Comparison of ENCODE assay signal across 8 cellular contexts in the genomic region with DNA sequence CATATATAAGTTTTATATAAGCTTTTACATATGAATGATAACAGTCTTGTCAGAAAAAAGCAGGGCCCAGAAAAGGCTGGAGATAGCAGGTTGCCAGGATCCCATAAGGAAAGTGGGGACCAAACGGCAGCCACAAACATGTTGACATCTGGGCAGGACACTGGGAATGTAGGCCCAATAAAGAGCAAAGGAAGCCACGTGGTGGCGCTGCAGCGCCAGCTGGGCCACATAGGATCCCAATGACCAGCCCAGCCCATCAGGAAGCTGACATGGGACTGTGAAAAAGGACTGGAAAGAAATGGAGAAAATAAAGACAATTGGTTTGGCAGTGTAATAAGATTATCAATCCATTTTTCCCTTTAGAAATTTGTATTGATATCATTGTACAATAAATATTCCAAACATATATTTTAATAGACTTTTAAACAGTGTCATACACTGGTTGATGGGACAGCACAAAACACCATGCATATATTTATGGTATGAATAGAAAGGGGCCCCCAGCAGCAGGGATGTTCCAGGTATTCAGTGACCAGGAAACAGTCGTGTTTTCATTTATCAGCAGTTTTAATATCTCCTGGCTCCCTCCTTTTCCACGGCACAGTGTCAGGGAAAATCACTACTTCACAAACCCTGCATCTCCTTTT.
DNase-seq lines count a peak whose midpoint lies in the region; ATAC-seq and TF ChIP-seq lines count a peak whose summit lies in the region.

No MANE protein-coding gene starts in this region.

- H3K36me3 ChIP-seq in MM.1S (replicated peaks; ENCODE audit: insufficient read depth, low read length) = no peaks in the 10 kb centered on the region
- no peaks in the 10 kb centered on the region for H3K36me3 ChIP-seq in SJCRH30
- no peaks in the 10 kb centered on the region for H3K36me3 ChIP-seq in fibroblast of lung (ENCODE audit: control insufficient read depth, insufficient read depth, low read length)

- TF ChIP-seq CTCF in MM.1S (IDR thresholded peaks at IDR 0.05; ENCODE audit: low read length) = peak; percentile 80
- peak; percentile 81 to 88 for TF ChIP-seq CTCF in fibroblast of lung (conservative IDR thresholded peaks at IDR 0.05 in 1 of 2, IDR thresholded peaks at IDR 0.05 in 1 of 2; ENCODE audit: low read depth in 1 of 2, low read length in 2 of 2)
- peak; percentile 87 for TF ChIP-seq CTCF in neural crest cell (conservative IDR thresholded peaks at IDR 0.05)

- H3K4me3 Mint-ChIP-seq in neural crest cell = no peak overlapping the region

- H3K4me1 ChIP-seq in MM.1S (ENCODE audit: low read length) = no peaks in the 10 kb centered on the region
- H3K4me1 ChIP-seq in SJCRH30 = 0 out of 2 replicates have a peak, but pooled peaks cover 5% of the 10 kb centered on the region
- no peaks in the 10 kb centered on the region for H3K4me1 ChIP-seq in fibroblast of lung (ENCODE audit: control insufficient read depth, extremely low read depth, insufficient read depth, low read length)

- H3K9me3 Mint-ChIP-seq in neural crest cell = no peaks in the 10 kb centered on the region

- no peaks in the 10 kb centered on the region for H3K9me2 ChIP-seq in MM.1S (replicated peaks; ENCODE audit: insufficient read depth, low read length)

- H3K27me3 Mint-ChIP-seq in neural crest cell (ENCODE audit: low read depth) = no peaks in the 10 kb centered on the region

- ATAC-seq in GM19395 (IDR thresholded peaks at IDR 0.05; ENCODE audit: unreplicated experiment) (peak; percentile 75), HG02759 (IDR thresholded peaks at IDR 0.05; ENCODE audit: unreplicated experiment) (no peak), HG02571 (IDR thresholded peaks at IDR 0.05; ENCODE audit: unreplicated experiment) (no peak)

- peak; percentile 20 for DNase-seq in CMK (ENCODE audit: low read depth)
- DNase-seq in MM.1S = peak; percentile 48
- peak; percentile 48 to 74 for DNase-seq in SJCRH30
- DNase-seq in fibroblast of lung (ENCODE audit: low read depth in 2 of 2) = peak; percentile 51 to 66
- peak; percentile 75 for DNase-seq in neural crest cell (ENCODE audit: low read depth, low spot score)

- no peaks in the 10 kb centered on the region for H3K36me3 Mint-ChIP-seq in neural crest cell (ENCODE audit: low read depth)

- H3K4me2 ChIP-seq in MM.1S (ENCODE audit: low read depth, low read length) (no peak overlapping the region), fibroblast of lung (ENCODE audit: extremely low read depth, insufficient read depth, low read length) (no peak overlapping the region)

- H2AFZ ChIP-seq in MM.1S (ENCODE audit: low read length) (no peak overlapping the region), fibroblast of lung (ENCODE audit: low read length) (no peak overlapping the region)

- H3K27ac ChIP-seq in MM.1S (ENCODE audit: low read length) = no peak overlapping the region
- no peak overlapping the region for H3K27ac ChIP-seq in SJCRH30
- H3K27ac ChIP-seq in fibroblast of lung (ENCODE audit: insufficient read depth, low read length) = no peak overlapping the region

- H4K20me1 ChIP-seq in MM.1S (ENCODE audit: insufficient read depth, low read length) (no peaks in the 10 kb centered on the region), fibroblast of lung (ENCODE audit: control insufficient read depth, extremely low read depth, insufficient read depth, low read length) (no peaks in the 10 kb centered on the region)

- H3K9ac ChIP-seq in MM.1S (ENCODE audit: low read length) = no peak overlapping the region
- no peak overlapping the region for H3K9ac ChIP-seq in fibroblast of lung (ENCODE audit: insufficient read depth, low read length)

- H3K79me2 ChIP-seq in MM.1S (ENCODE audit: low read length) (no peaks in the 10 kb centered on the region), fibroblast of lung (ENCODE audit: control insufficient read depth, insufficient read depth, low read length) (no peaks in the 10 kb centered on the region)

- H3K9me3 ChIP-seq in MM.1S (replicated peaks; ENCODE audit: insufficient read depth, low read length) (no peaks in the 10 kb centered on the region), SJCRH30 (replicated peaks) (no peaks in the 10 kb centered on the region), fibroblast of lung (ENCODE audit: control insufficient read depth, insufficient read depth, low read depth, low read length) (no peaks in the 10 kb centered on the region)

- H3F3A ChIP-seq in MM.1S (ENCODE audit: insufficient read depth, low read length) = no peaks in the 10 kb centered on the region

- no peaks in the 10 kb centered on the region for H3K27me3 ChIP-seq in MM.1S (replicated peaks; ENCODE audit: insufficient read depth, low read length)
- no peaks in the 10 kb centered on the region for H3K27me3 ChIP-seq in SJCRH30
- no peaks in the 10 kb centered on the region for H3K27me3 ChIP-seq in fibroblast of lung (ENCODE audit: control insufficient read depth, insufficient read depth, low read length)

- no peak overlapping the region for H3K4me3 ChIP-seq in MM.1S (ENCODE audit: low read length)
- no peak overlapping the region for H3K4me3 ChIP-seq in SJCRH30
- no peak overlapping the region for H3K4me3 ChIP-seq in fibroblast of lung (replicated peaks in 1 of 4; ENCODE audit: control extremely low read depth in 1 of 4, insufficient read depth in 1 of 4, low read depth in 3 of 4, low read length in 4 of 4)

- peaks cover 9% of the 10 kb centered on the region for H3K4me1 Mint-ChIP-seq in neural crest cell

- H3K27ac Mint-ChIP-seq in neural crest cell (ENCODE audit: unreplicated experiment) = no peak overlapping the region

Comparison
In these comparisons a context has a peak if more than half of its experiments do, and no peak if none do; other contexts are left out.
1. DNase-seq: peak in every context shown above with its lines; median percentile 75 in neural crest cell; 61 in SJCRH30; 58 in fibroblast of lung; 48 in MM.1S; 20 in CMK.